Comparison of ENCODE assay signal across 1 cellular context in genomic region chr6:136975089-136975715, GRCh38.
TF ChIP-seq lines count a peak whose summit lies in the region.

No MANE protein-coding gene starts in this region.

TF ChIP-seq in H1, 55 proteins besides CTCF, POLR2A, EP300 and RAD21:
- TF ChIP-seq MAFK (IDR thresholded peaks at IDR 0.05; ENCODE audit: low read depth, low read length), result no peak
- TF ChIP-seq TBP (IDR thresholded peaks at IDR 0.05; ENCODE audit: low read depth, low read length), result no peak
